In genomic region chr11:134822930-134823329, GRCh38 we compare ENCODE assay signal across 24 cellular contexts.
"Had no signal": no experiment of that assay in that cellular context is flagged by ENCODE, and none has a peak within 500 bp of the region (broad histone marks: within the 10 kb centered on the region; RNA-seq: fewer than 3 reads in every experiment).

No MANE protein-coding gene starts in this region.

- H3K27ac ChIP-seq: esophagus squamous epithelium, heart right ventricle, left lung, parathyroid adenoma, thyroid gland, vagina had no signal

- ATAC-seq: effector memory CD8-positive, alpha-beta T cell; heart right ventricle; left cardiac atrium; left lung; naive thymus-derived CD8-positive, alpha-beta T cell; sciatic nerve; stimulated activated naive CD8-positive, alpha-beta T cell treated with anti-CD3 and anti-CD28 coated beads, Interleukin-15, amount 100 ng/mL, for 72 hours had no signal

- H3K36me3 ChIP-seq: esophagus squamous epithelium, heart right ventricle, left lung, thyroid gland, vagina had no signal

- H3K4me1 ChIP-seq: esophagus squamous epithelium, heart right ventricle, left lung, parathyroid adenoma, thyroid gland, vagina had no signal

- H3K4me2 ChIP-seq: smooth muscle cell had no signal

- H3K4me3 ChIP-seq: esophagus squamous epithelium, heart right ventricle, left lung, smooth muscle cell, thyroid gland, vagina had no signal

- H3K9ac ChIP-seq: parathyroid adenoma had no signal

- H3K27me3 ChIP-seq: thyroid gland, vagina had no signal

- H2AFZ ChIP-seq: parathyroid adenoma had no signal

- H3K9me3 ChIP-seq: esophagus squamous epithelium, heart right ventricle, left lung, thyroid gland, vagina had no signal

- DNase-seq: cortex of kidney; effector memory CD8-positive, alpha-beta T cell; erythroblast; esophagus squamous epithelium; foreskin melanocyte; glutamatergic neuron; heart right ventricle; hippocampal formation; left cardiac atrium; left lung; mammary epithelial cell; naive thymus-derived CD8-positive, alpha-beta T cell; nephron progenitor cell; stimulated activated CD4-positive, alpha-beta T cell treated with anti-CD3 and anti-CD28 coated beads, Interleukin-12 subunit alpha, Interleukin-12 subunit beta, amount 100 ng/mL, for 4 hours; stimulated activated CD4-positive, alpha-beta T cell treated with anti-CD3 and anti-CD28 coated beads, Interleukin-1b, Interleukin-23, amount 100 ng/mL, for 48 hours; stimulated activated CD4-positive, alpha-beta T cell treated with anti-CD3 and anti-CD28 coated beads, Interleukin-4, amount 100 ng/mL, for 1 hour; stimulated activated CD8-positive, alpha-beta memory T cell treated with anti-CD3 and anti-CD28 coated beads, Interleukin-4, amount 100 ng/mL, for 48 hours; stimulated activated naive CD4-positive, alpha-beta T cell; stimulated activated naive CD8-positive, alpha-beta T cell treated with anti-CD3 and anti-CD28 coated beads, Interleukin-15, amount 100 ng/mL, for 72 hours; thyroid gland had no signal

- H3K79me2 ChIP-seq: parathyroid adenoma had no signal
